In the genomic region with DNA sequence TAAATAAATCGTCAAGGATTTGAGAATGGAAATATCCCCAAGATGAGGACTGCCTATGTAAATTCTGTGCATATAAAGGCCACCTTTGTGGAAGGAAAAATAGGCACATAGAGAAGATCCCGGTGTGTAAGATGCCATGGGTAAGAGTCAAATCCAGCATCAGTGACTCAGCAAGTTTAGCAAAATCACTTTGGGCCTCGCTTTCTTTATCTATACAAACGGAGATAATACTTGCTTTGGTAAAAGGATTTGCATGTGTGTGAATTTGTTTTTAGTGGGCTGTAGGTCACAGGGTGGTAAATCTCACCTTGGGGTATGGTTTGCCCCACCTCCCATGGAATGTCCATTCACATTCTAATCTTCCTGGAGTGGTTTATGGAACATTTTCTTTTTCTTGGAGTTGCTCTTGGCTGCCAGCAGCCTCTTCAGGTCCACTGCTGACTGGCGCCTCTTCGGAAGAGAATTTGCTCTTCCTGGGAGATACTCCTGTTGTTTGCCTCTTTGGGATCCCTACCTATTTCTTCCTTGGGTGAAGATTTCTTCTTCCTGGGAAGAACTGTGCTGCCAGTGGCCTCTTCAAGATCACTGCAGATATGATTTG, we compare ENCODE assay signal across 20 cellular contexts.
DNase-seq lines count a peak whose midpoint lies in the region; ATAC-seq and TF ChIP-seq lines count a peak whose summit lies in the region.
"Had no signal": no experiment of that assay in that cellular context is flagged by ENCODE, and none has a peak within 500 bp of the region (broad histone marks: within the 10 kb centered on the region; RNA-seq: fewer than 3 reads in every experiment).

No MANE protein-coding gene starts in this region.

- H3K56ac ChIP-seq in H9 (ENCODE audit: insufficient read length, low read depth, low read length) = no peak overlapping the region

- no peak overlapping the region for H2BK20ac ChIP-seq in H9 (ENCODE audit: low read depth, low read length, poor library complexity, severe bottlenecking)

- no peak overlapping the region for H4K91ac ChIP-seq in H9 (ENCODE audit: insufficient read length, low read depth, low read length)

- H3K14ac ChIP-seq in H9 (ENCODE audit: insufficient read depth, low read length) = no peak overlapping the region

- H2BK120ac ChIP-seq in H9 (ENCODE audit: low read depth, low read length, poor library complexity, severe bottlenecking) = no peak overlapping the region

- H3K4me1 ChIP-seq in H9 (ENCODE audit: insufficient read depth, low read length) (no peaks in the 10 kb centered on the region), NT2/D1 (ENCODE audit: insufficient read depth, insufficient read length) (no peaks in the 10 kb centered on the region), endodermal cell (ENCODE audit: control insufficient read depth, insufficient read depth, low read length) (no peaks in the 10 kb centered on the region), smooth muscle cell (ENCODE audit: low read depth) (peaks cover 6% of the 10 kb centered on the region), PC-9 (replicated peaks; ENCODE audit: insufficient read depth) (no peaks in the 10 kb centered on the region)

- H3F3A ChIP-seq in smooth muscle cell (ENCODE audit: low read depth) (no peaks in the 10 kb centered on the region), PC-9 (ENCODE audit: insufficient read depth, low read depth) (no peaks in the 10 kb centered on the region)

- ATAC-seq in GM18520 (IDR thresholded peaks at IDR 0.05; ENCODE audit: unreplicated experiment) (no peak), HG03175 (IDR thresholded peaks at IDR 0.05; ENCODE audit: unreplicated experiment) (no peak)
- ATAC-seq: K562 had no signal

- H2AK5ac ChIP-seq in H9 (ENCODE audit: insufficient read length, low read length) = no peak overlapping the region

- H3K9me3 Mint-ChIP-seq in H9 = peaks cover 0 to 2% of the 10 kb centered on the region in 2 experiments; a peak in 4 of 5 replicates
- H3K9me3 Mint-ChIP-seq in endodermal cell = peaks cover 2% of the 10 kb centered on the region
- H3K9me3 Mint-ChIP-seq: HFFc6 had no signal

- intact Hi-C loops in PC-9 (cut with micrococcal nuclease; ENCODE audit: unreplicated experiment) = no loop called here

- H2BK12ac ChIP-seq in H9 (ENCODE audit: insufficient read length, low read depth, low read length) = no peak overlapping the region

- no peak overlapping the region for H3K4me3 ChIP-seq in NT2/D1 (ENCODE audit: insufficient read length, low read depth)
- H3K4me3 ChIP-seq in endodermal cell (ENCODE audit: low read length) = no peak overlapping the region
- H3K4me3 ChIP-seq in smooth muscle cell = no peak overlapping the region
- H3K4me3 ChIP-seq in PC-9 = no peak overlapping the region
- H3K4me3 ChIP-seq: K562 had no signal

- H3K4ac ChIP-seq in H9 (ENCODE audit: low read depth, low read length) = no peak overlapping the region

- WGBS in H9 (ENCODE audit: extremely low coverage, insufficient read length, low lambda C conversion rate) = no CpG with 5 or more reads among the region's 6 CpGs
- WGBS in endodermal cell (ENCODE audit: insufficient coverage in 1 of 2, insufficient read length in 1 of 2), 2 experiments = 70 to 86% methylated on average over 5 to 6 of the region's 6 CpGs
- 51% methylated on average over 6 of the region's 6 CpGs for WGBS in smooth muscle cell (ENCODE audit: low lambda C conversion rate)

- no peak overlapping the region for H3K18ac ChIP-seq in H9 (ENCODE audit: insufficient read length, low read depth, low read length)

- no peak overlapping the region for H4K8ac ChIP-seq in H9 (replicated peaks; ENCODE audit: insufficient read length, low read depth, low read length)

- no peak overlapping the region for H2BK15ac ChIP-seq in H9 (ENCODE audit: low read depth, low read length)

- H3K36me3 Mint-ChIP-seq in H9 (ENCODE audit: insufficient read depth in 1 of 3, low read depth in 3 of 3) (peaks cover 0 to 20% (median 2%) of the 10 kb centered on the region in 3 experiments; a peak in 3 of 7 replicates), endodermal cell (ENCODE audit: low read depth) (no peaks in the 10 kb centered on the region)
- H3K36me3 Mint-ChIP-seq: CD14-positive monocyte had no signal

- H3K4me2 ChIP-seq in H9 (ENCODE audit: insufficient read depth, insufficient read length, low read length) = no peak overlapping the region
- no peak overlapping the region for H3K4me2 ChIP-seq in smooth muscle cell
- H3K4me2 ChIP-seq in PC-9 = no peak overlapping the region
- H3K4me2 ChIP-seq: SK-N-SH had no signal

- POLR2A ChIA-PET in PC-9 (lab: Charles Lee; ENCODE audit: unreplicated experiment) = no interaction called here

- no peaks in the 10 kb centered on the region for H3K9me2 ChIP-seq in PC-9 (ENCODE audit: insufficient read depth)
- H3K9me2 ChIP-seq: SK-N-SH had no signal

- H4K5ac ChIP-seq in H9 (ENCODE audit: insufficient read length, low read depth, low read length) = no peak overlapping the region

- H3K27ac Mint-ChIP-seq in H9 (peak overlapping the region in 2 of 3 experiments; percentile 75 to 95; a peak in 4 of 7 replicates), endodermal cell (peak overlapping the region; percentile 9)
- H3K27ac Mint-ChIP-seq: CD14-positive monocyte, HFFc6 had no signal

- H3K36me3 ChIP-seq in NT2/D1 (ENCODE audit: insufficient read depth, insufficient read length, low read length) (no peaks in the 10 kb centered on the region), endodermal cell (ENCODE audit: control insufficient read depth, insufficient read depth, low read length) (no peaks in the 10 kb centered on the region), smooth muscle cell (ENCODE audit: low read depth) (no peaks in the 10 kb centered on the region), PC-9 (ENCODE audit: low read depth) (no peaks in the 10 kb centered on the region)

- no peaks in the 10 kb centered on the region for H3K27me3 Mint-ChIP-seq in H9 (ENCODE audit: low read depth)
- H3K27me3 Mint-ChIP-seq in endodermal cell (ENCODE audit: insufficient read depth) = no peaks in the 10 kb centered on the region

- no peaks in the 10 kb centered on the region for H4K20me1 ChIP-seq in H9 (ENCODE audit: control insufficient read depth, insufficient read depth, insufficient read length)
- no peaks in the 10 kb centered on the region for H4K20me1 ChIP-seq in smooth muscle cell (ENCODE audit: low read depth)
- 0 out of 2 replicates have a peak, but pooled peaks cover 3% of the 10 kb centered on the region for H4K20me1 ChIP-seq in PC-9 (ENCODE audit: insufficient read depth)

- no peak for DNase-seq in H9
- peak; percentile 27 for DNase-seq in NT2/D1 (ENCODE audit: low read depth, low spot score)
- peak; percentile 52 for DNase-seq in endodermal cell
- no peak for DNase-seq in smooth muscle cell (lab: John Stamatoyannopoulos, UW; ENCODE audit: unreplicated experiment)
- DNase-seq in PC-9 = no peak
- DNase-seq: AML-193, DND-41, HFFc6, NCI-H1092 treated with DMSO at 0.1 percent for 48 hours, NCI-H2081 treated with DMSO at 0.1 percent for 48 hours, NCI-H446 treated with DMSO at 0.1 percent for 48 hours, OCI-M1, RPMI8226, SHP77 treated with DMSO at 0.1 percent for 48 hours, SK-N-SH had no signal

- CTCF ChIA-PET in PC-9 (lab: Charles Lee) = no interaction called here

- no peak overlapping the region for H3K23ac ChIP-seq in H9 (ENCODE audit: insufficient read length, low read depth, low read length)

- no peak overlapping the region for H3T11ph ChIP-seq in H9 (ENCODE audit: low read length)

- TF ChIP-seq CTCF in H9 (conservative IDR thresholded peaks at IDR 0.05) (no peak), endodermal cell (conservative IDR thresholded peaks at IDR 0.05) (no peak), smooth muscle cell (IDR thresholded peaks at IDR 0.05; ENCODE audit: borderline replicate concordance, insufficient read depth, poor library complexity, severe bottlenecking) (no peak), PC-9 (conservative IDR thresholded peaks at IDR 0.05) (no peak)

- BruUV-seq in PC-9 (replicated peaks; lab: Mats Ljungman, UMichigan) = no TSS peak

- no peaks in the 10 kb centered on the region for H3K23me2 ChIP-seq in H9 (ENCODE audit: insufficient read length, low read depth, low read length, poor library complexity, severe bottlenecking)

- no peaks in the 10 kb centered on the region for H3K79me2 ChIP-seq in H9 (ENCODE audit: insufficient read depth, low read length)
- no peaks in the 10 kb centered on the region for H3K79me2 ChIP-seq in smooth muscle cell (ENCODE audit: low read depth)
- H3K79me2 ChIP-seq in PC-9 (ENCODE audit: low read depth) = no peaks in the 10 kb centered on the region

- H3K9me3 ChIP-seq in H9 (ENCODE audit: control insufficient read depth, low read depth, low read length) (no peaks in the 10 kb centered on the region), NT2/D1 (ENCODE audit: insufficient read depth, low read length) (peaks cover 21% of the 10 kb centered on the region; the same call in 1 of the 2 replicates), endodermal cell (ENCODE audit: control insufficient read depth, low read length) (no peaks in the 10 kb centered on the region), smooth muscle cell (replicated peaks; ENCODE audit: low read depth) (no peaks in the 10 kb centered on the region), PC-9 (ENCODE audit: insufficient read depth, low read depth) (no peaks in the 10 kb centered on the region)
- H3K9me3 ChIP-seq: SK-N-SH had no signal

- H2BK5ac ChIP-seq in H9 (ENCODE audit: insufficient read length, low read length) = no peak overlapping the region

- H3K4me1 Mint-ChIP-seq in H9 = peaks cover 32 to 34% of the 10 kb centered on the region in 2 experiments
- H3K4me1 Mint-ChIP-seq in endodermal cell = peaks cover 31% of the 10 kb centered on the region
- H3K4me1 Mint-ChIP-seq: CD14-positive monocyte had no signal

- H3K79me1 ChIP-seq in H9 (ENCODE audit: insufficient read depth, low read depth, low read length, poor library complexity, severe bottlenecking) = no peaks in the 10 kb centered on the region

- H3K4me3 Mint-ChIP-seq in H9 = no peak overlapping the region
- H3K4me3 Mint-ChIP-seq in endodermal cell = no peak overlapping the region
- H3K4me3 Mint-ChIP-seq: CD14-positive monocyte, HFFc6 had no signal

- H3K9ac ChIP-seq in H9 (ENCODE audit: extremely low read depth, insufficient read length, low read length) = no peak overlapping the region
- H3K9ac ChIP-seq in NT2/D1 (ENCODE audit: insufficient read length, low read depth) = no peak overlapping the region
- H3K9ac ChIP-seq in endodermal cell (ENCODE audit: extremely low read depth, low read length, poor library complexity, severe bottlenecking) = no peak overlapping the region
- H3K9ac ChIP-seq in smooth muscle cell (ENCODE audit: low read depth) = no peak overlapping the region
- H3K9ac ChIP-seq: SK-N-SH had no signal

- H3K27ac ChIP-seq in H9 (ENCODE audit: insufficient read length, low read depth, low read length) (no peak overlapping the region), endodermal cell (ENCODE audit: low read depth, low read length) (no peak overlapping the region), smooth muscle cell (ENCODE audit: low read depth) (no peak overlapping the region), PC-9 (no peak overlapping the region)
- H3K27ac ChIP-seq: HL-60 had no signal

- no peak overlapping the region for H2AFZ ChIP-seq in H9 (ENCODE audit: low read length)
- peak overlapping the region; percentile 46 for H2AFZ ChIP-seq in smooth muscle cell (ENCODE audit: low read depth)
- no peak overlapping the region for H2AFZ ChIP-seq in PC-9

- H3K27me3 ChIP-seq in H9 (ENCODE audit: insufficient read depth, low read length) = no peaks in the 10 kb centered on the region
- no peaks in the 10 kb centered on the region for H3K27me3 ChIP-seq in NT2/D1 (ENCODE audit: insufficient read depth, insufficient read length)
- no peaks in the 10 kb centered on the region for H3K27me3 ChIP-seq in endodermal cell (ENCODE audit: control insufficient read depth, insufficient read depth, low read length, poor library complexity, severe bottlenecking)
- H3K27me3 ChIP-seq in smooth muscle cell (ENCODE audit: low read depth) = no peaks in the 10 kb centered on the region
- no peaks in the 10 kb centered on the region for H3K27me3 ChIP-seq in PC-9 (ENCODE audit: insufficient read depth, low read depth)

Comparison
In these comparisons a context has a peak if more than half of its experiments do, and no peak if none do; other contexts are left out.
1. DNase-seq: peak in NT2/D1 (single experiment) and endodermal cell (single experiment); none in H9 (single experiment), smooth muscle cell (single experiment) and PC-9 (0 of 2).